16 cellular contexts compared by ENCODE assay signal in genomic region chrX:69109036-69109663, GRCh38.
"Had no signal": no experiment of that assay in that cellular context is flagged by ENCODE, and none has a peak within 500 bp of the region (broad histone marks: within the 10 kb centered on the region; RNA-seq: fewer than 3 reads in every experiment).

No MANE protein-coding gene starts in this region.

- DNase-seq: activated CD4-positive, alpha-beta memory T cell treated with anti-CD3 and anti-CD28 coated beads, Interleukin-2, amount 10 ng/mL, durations not matched to agents 7 days and 5 days; activated gamma-delta T cell treated with Interleukin-2 at 50 U/mL for 16 hours; activated naive CD8-positive, alpha-beta T cell treated with anti-CD3 and anti-CD28 coated beads for 36 hours; activated T-cell treated with anti-CD3 and anti-CD28 coated beads, Interleukin-2, amount 50 U/mL, for 72 hours; aorta; dorsolateral prefrontal cortex; esophagus squamous epithelium; heart right ventricle; kidney; left ventricle myocardium inferior; midbrain; occipital lobe; stimulated activated CD4-positive, alpha-beta T cell treated with anti-CD3 and anti-CD28 coated beads, Interleukin-4, amount 100 ng/mL, for 24 hours; T1000 had no signal

- H3K4me3 Mint-ChIP-seq: activated CD4-positive, alpha-beta memory T cell treated with anti-CD3 and anti-CD28 coated beads, Interleukin-2, amount 10 ng/mL, durations not matched to agents 7 days and 5 days; activated naive CD8-positive, alpha-beta T cell treated with anti-CD3 and anti-CD28 coated beads for 36 hours; activated T-cell treated with anti-CD3 and anti-CD28 coated beads, Interleukin-2, amount 50 U/mL, for 72 hours; stimulated activated naive CD8-positive, alpha-beta T cell treated with anti-CD3 and anti-CD28 coated beads, Interleukin-15, Interleukin-2, amounts not matched to agents 100 ng/mL and 50 ng/mL, for 24 hours had no signal

- H3K27ac ChIP-seq: dorsolateral prefrontal cortex, heart right ventricle, left ventricle myocardium inferior had no signal

- H3K27me3 Mint-ChIP-seq: activated CD4-positive, alpha-beta memory T cell treated with anti-CD3 and anti-CD28 coated beads, Interleukin-2, amount 10 ng/mL, durations not matched to agents 7 days and 5 days; stimulated activated naive CD8-positive, alpha-beta T cell treated with anti-CD3 and anti-CD28 coated beads, Interleukin-15, Interleukin-2, amounts not matched to agents 100 ng/mL and 50 ng/mL, for 24 hours had no signal

- H3K4me3 ChIP-seq: dorsolateral prefrontal cortex, esophagus squamous epithelium, heart right ventricle, left ventricle myocardium inferior had no signal

- H3K27me3 ChIP-seq: esophagus squamous epithelium had no signal

- H3K9me3 Mint-ChIP-seq: activated CD4-positive, alpha-beta memory T cell treated with anti-CD3 and anti-CD28 coated beads, Interleukin-2, amount 10 ng/mL, durations not matched to agents 7 days and 5 days; activated naive CD8-positive, alpha-beta T cell treated with anti-CD3 and anti-CD28 coated beads for 36 hours; activated T-cell treated with anti-CD3 and anti-CD28 coated beads, Interleukin-2, amount 50 U/mL, for 72 hours; stimulated activated naive CD8-positive, alpha-beta T cell treated with anti-CD3 and anti-CD28 coated beads, Interleukin-15, Interleukin-2, amounts not matched to agents 100 ng/mL and 50 ng/mL, for 24 hours had no signal

- ATAC-seq: activated T-cell treated with anti-CD3 and anti-CD28 coated beads, Interleukin-2, amount 50 U/mL, for 72 hours had no signal

- FAIRE-seq: bronchial epithelial cell, kidney had no signal

- H3K36me3 ChIP-seq: esophagus squamous epithelium, heart right ventricle, left ventricle myocardium inferior had no signal

- H3K9me3 ChIP-seq: esophagus squamous epithelium, heart right ventricle, left ventricle myocardium inferior had no signal

- H3K27ac Mint-ChIP-seq: activated CD4-positive, alpha-beta memory T cell treated with anti-CD3 and anti-CD28 coated beads, Interleukin-2, amount 10 ng/mL, durations not matched to agents 7 days and 5 days; activated naive CD8-positive, alpha-beta T cell treated with anti-CD3 and anti-CD28 coated beads for 36 hours; activated T-cell treated with anti-CD3 and anti-CD28 coated beads, Interleukin-2, amount 50 U/mL, for 72 hours; stimulated activated naive CD8-positive, alpha-beta T cell treated with anti-CD3 and anti-CD28 coated beads, Interleukin-15, Interleukin-2, amounts not matched to agents 100 ng/mL and 50 ng/mL, for 24 hours had no signal

- H3K4me1 Mint-ChIP-seq: activated CD4-positive, alpha-beta memory T cell treated with anti-CD3 and anti-CD28 coated beads, Interleukin-2, amount 10 ng/mL, durations not matched to agents 7 days and 5 days; activated naive CD8-positive, alpha-beta T cell treated with anti-CD3 and anti-CD28 coated beads for 36 hours had no signal

- H3K36me3 Mint-ChIP-seq: activated naive CD8-positive, alpha-beta T cell treated with anti-CD3 and anti-CD28 coated beads for 36 hours had no signal

- H3K4me1 ChIP-seq: left ventricle myocardium inferior had no signal
